Comparison of ENCODE assay signal across 10 cellular contexts in the genomic region with DNA sequence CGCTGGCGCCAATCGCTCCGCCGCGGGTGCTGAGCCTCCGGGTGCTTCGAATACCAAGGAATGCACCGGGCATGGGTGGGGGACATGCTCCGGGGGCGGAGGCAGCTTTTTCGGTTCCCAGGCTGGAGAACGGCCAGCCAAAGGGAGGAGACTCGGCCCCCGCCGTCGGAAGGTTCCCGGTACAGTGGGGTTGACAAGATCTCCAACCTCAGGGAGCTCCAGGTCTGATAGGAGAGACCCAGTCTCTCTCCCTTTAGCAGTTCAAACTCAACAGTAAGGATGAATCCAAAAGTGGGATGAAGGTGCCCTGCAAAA. TPM values are rescaled to one million over a fixed set of nuclear protein-coding genes. Genes with fewer than 3 reads are reported as not detected.
DNase-seq lines count a peak whose midpoint lies in the region; ATAC-seq, FAIRE-seq and TF ChIP-seq lines count a peak whose summit lies in the region.
"Had no signal": no experiment of that assay in that cellular context is flagged by ENCODE, and none has a peak within 500 bp of the region (broad histone marks: within the 10 kb centered on the region; RNA-seq: fewer than 3 reads in every experiment).

No MANE protein-coding gene starts in this region.

- H3K9me3 ChIP-seq in ES-I3 (ENCODE audit: control insufficient read depth, insufficient read depth, low read length) (no peaks in the 10 kb centered on the region), MM.1S (replicated peaks; ENCODE audit: insufficient read depth, low read length) (no peaks in the 10 kb centered on the region), H1 (ENCODE audit: insufficient read depth in 2 of 2, low read depth in 1 of 2, low read length in 1 of 2) (no peaks in the 10 kb centered on the region), trophoblast cell (ENCODE audit: insufficient read depth, low read depth, low read length) (no peaks in the 10 kb centered on the region)

- H3K27me3 ChIP-seq in MM.1S (replicated peaks; ENCODE audit: insufficient read depth, low read length): no peaks in the 10 kb centered on the region
- H3K27me3 ChIP-seq in H1 (replicated peaks in 1 of 4; ENCODE audit: control insufficient read depth in 3 of 4, extremely low read depth in 1 of 4, insufficient read depth in 3 of 4, low read length in 3 of 4): peaks cover 23 to 55% (median 40%) of the 10 kb centered on the region in 4 experiments
- no peaks in the 10 kb centered on the region for H3K27me3 ChIP-seq in trophoblast cell (ENCODE audit: insufficient read depth, low read length)

- 2% methylated on average over 11 of the region's 18 CpGs; no CpG with 5 or more reads in 1 of the 2 experiments for WGBS in H1 (ENCODE audit: extremely low coverage in 1 of 2, insufficient coverage in 1 of 2, insufficient read length in 1 of 2, insufficient replicate concordance in 2 of 2, low coverage in 1 of 2, low lambda C conversion rate in 2 of 2, missing lambda C conversion rate in 1 of 2), 2 experiments
- WGBS in trophoblast cell (ENCODE audit: extremely low coverage, insufficient coverage, insufficient read length): no CpG with 5 or more reads among the region's 18 CpGs

- H4K20me1 ChIP-seq in MM.1S (ENCODE audit: insufficient read depth, low read length) (no peaks in the 10 kb centered on the region), H1 (replicated peaks in 1 of 2; ENCODE audit: control insufficient read depth in 1 of 2, insufficient read depth in 2 of 2, low read length in 2 of 2) (no peaks in the 10 kb centered on the region)

- H3K79me1 ChIP-seq in H1 (ENCODE audit: low read depth, low read length): no peaks in the 10 kb centered on the region
- H3K79me1 ChIP-seq in trophoblast cell (ENCODE audit: low read length): peaks cover 6% of the 10 kb centered on the region

- H3K4me3 ChIP-seq in MM.1S (ENCODE audit: low read length) (peak overlapping the region; percentile 55), H1 (ENCODE audit: extremely low read depth in 1 of 4, insufficient read depth in 2 of 4, low read depth in 3 of 4, low read length in 4 of 4) (peak overlapping the region; percentile 30 to 64 (median 32); a peak in 6 of 8 replicates), trophoblast cell (ENCODE audit: low read depth, low read length) (no peak overlapping the region)

- H3K79me2 ChIP-seq in MM.1S (ENCODE audit: low read length) (no peaks in the 10 kb centered on the region), H1 (ENCODE audit: control insufficient read depth in 1 of 2, insufficient read depth in 2 of 2, low read length in 2 of 2) (no peaks in the 10 kb centered on the region), trophoblast cell (ENCODE audit: control insufficient read depth, insufficient read depth, low read length, poor library complexity) (peaks cover 2% of the 10 kb centered on the region)

- H3K4me2 ChIP-seq in MM.1S (ENCODE audit: low read depth, low read length) (peak overlapping the region; percentile 65; the same call in 1 of the 2 replicates), H1 (ENCODE audit: insufficient read depth in 1 of 2, low read depth in 2 of 2, low read length in 2 of 2) (peak overlapping the region; percentile 69 to 88), trophoblast cell (ENCODE audit: low read length) (peak overlapping the region; percentile 62)

- H3K9ac ChIP-seq in ES-I3 (ENCODE audit: low read depth, low read length) (peak overlapping the region; percentile 47; the same call in 1 of the 2 replicates), MM.1S (ENCODE audit: low read length) (no peak overlapping the region), H1 (replicated peaks in 1 of 4; ENCODE audit: extremely low read depth in 1 of 4, low read depth in 3 of 4, low read length in 3 of 4) (no peak overlapping the region), trophoblast cell (ENCODE audit: low read length) (no peak overlapping the region)

- H3K4ac ChIP-seq in H1 (replicated peaks; ENCODE audit: insufficient read length, low read depth, low read length): no peak overlapping the region
- H3K4ac ChIP-seq in trophoblast cell (ENCODE audit: low read depth, low read length): no peak overlapping the region

- H3K27ac ChIP-seq in MM.1S (ENCODE audit: low read length): no peak overlapping the region
- no peak overlapping the region for H3K27ac ChIP-seq in H1 (ENCODE audit: low read depth, low read length)
- no peak overlapping the region for H3K27ac ChIP-seq in trophoblast cell (ENCODE audit: low read depth, low read length)

- no peak overlapping the region; the same call in 1 of the 2 replicates for H2AFZ ChIP-seq in MM.1S (ENCODE audit: low read length)
- H2AFZ ChIP-seq in H1 (ENCODE audit: low read length): no peak overlapping the region
- peak overlapping the region; percentile 63 for H2AFZ ChIP-seq in trophoblast cell (ENCODE audit: insufficient read depth, low read length, poor library complexity)

- H3K23me2 ChIP-seq in H1 (ENCODE audit: low read depth, low read length): peaks cover 9% of the 10 kb centered on the region; the same call in 1 of the 2 replicates

- no peak overlapping the region for H2BK15ac ChIP-seq in H1 (ENCODE audit: low read length)

- no peak for FAIRE-seq in H1 (lab: Jason Lieb, UNC)
- FAIRE-seq: endometrium had no signal

- POLR2A ChIA-PET in H1 (lab: Charles Lee; ENCODE audit: partially characterized antibody): interaction anchor here (1.1 to 1.5 kb wide), 3 partner anchors 18 to 22 kb away, joined by 3 to 8 read pairs (median 4); no protein-coding TSS in a partner anchor

- no peak overlapping the region for H3K56ac ChIP-seq in H1 (replicated peaks; ENCODE audit: insufficient read length, low read depth, low read length)

- H3K23ac ChIP-seq in H1 (ENCODE audit: insufficient read length): no peak overlapping the region
- H3K23ac ChIP-seq in trophoblast cell (ENCODE audit: low read length): no peak overlapping the region

- H4K8ac ChIP-seq in H1 (ENCODE audit: extremely low read depth, insufficient read depth, low read length): no peak overlapping the region
- H4K8ac ChIP-seq in trophoblast cell (ENCODE audit: low read depth, low read length): peak overlapping the region; percentile 67

- H2BK120ac ChIP-seq in H1 (replicated peaks; ENCODE audit: low read depth, low read length): no peak overlapping the region
- no peak overlapping the region for H2BK120ac ChIP-seq in trophoblast cell (ENCODE audit: insufficient read depth, low read length, poor library complexity)

- TF ChIP-seq RAD21 in H1 (IDR thresholded peaks at IDR 0.05 in 1 of 2, conservative IDR thresholded peaks at IDR 0.05 in 1 of 2; ENCODE audit: low read depth in 2 of 2, low read length in 2 of 2): no peak

- no peak overlapping the region for H4K12ac ChIP-seq in trophoblast cell (ENCODE audit: low read depth, low read length)

- no peak for ATAC-seq in HG03135 (IDR thresholded peaks at IDR 0.05; ENCODE audit: unreplicated experiment)

- no peak overlapping the region for H4K5ac ChIP-seq in H1 (ENCODE audit: insufficient read length, low read depth, low read length)

- no peak for TF ChIP-seq POLR2A in H1 (IDR thresholded peaks at IDR 0.05; ENCODE audit: control extremely low read depth in 1 of 2, low read depth in 2 of 2, low read length in 2 of 2)

- H3K4me1 ChIP-seq in ES-I3 (ENCODE audit: insufficient read depth, low read length) (peaks cover 5% of the 10 kb centered on the region), MM.1S (ENCODE audit: low read length) (no peaks in the 10 kb centered on the region), H1 (replicated peaks in 1 of 4; ENCODE audit: control insufficient read depth in 3 of 4, insufficient read depth in 4 of 4, low read length in 3 of 4) (peaks cover 0 to 23% (median 9%) of the 10 kb centered on the region in 4 experiments), trophoblast cell (ENCODE audit: control insufficient read depth in 1 of 2, insufficient read depth in 2 of 2, low read length in 2 of 2) (peaks cover 6 to 14% of the 10 kb centered on the region in 2 experiments)

- TF ChIP-seq CTCF in MM.1S (IDR thresholded peaks at IDR 0.05; ENCODE audit: low read length) (no peak), H1 (IDR thresholded peaks at IDR 0.05; ENCODE audit: control extremely low read depth in 1 of 3, insufficient read depth in 1 of 3, low read depth in 1 of 3, low read length in 3 of 3) (no peak)

- CTCF ChIA-PET in H1 (lab: Charles Lee; ENCODE audit: partially characterized antibody): interaction anchor here (0.8 to 0.9 kb wide), 2 partner anchors 27 to 158 kb away, joined by 3 read pairs; no protein-coding TSS in a partner anchor

- 0 out of 2 replicates have a peak, but pooled peaks cover 7% of the 10 kb centered on the region for H3F3A ChIP-seq in MM.1S (ENCODE audit: insufficient read depth, low read length)

- H2BK12ac ChIP-seq in H1 (ENCODE audit: low read depth, low read length): no peak overlapping the region
- H2BK12ac ChIP-seq in trophoblast cell (ENCODE audit: low read length): no peak overlapping the region

- no peaks in the 10 kb centered on the region for H3K9me2 ChIP-seq in MM.1S (replicated peaks; ENCODE audit: insufficient read depth, low read length)

- H3K14ac ChIP-seq in H1 (ENCODE audit: insufficient read length): no peak overlapping the region
- no peak overlapping the region for H3K14ac ChIP-seq in trophoblast cell (ENCODE audit: low read length)

- H2BK20ac ChIP-seq in H1 (ENCODE audit: low read length): peak overlapping the region; percentile 32; the same call in 1 of the 2 replicates

- no peaks in the 10 kb centered on the region for H3K36me3 ChIP-seq in ES-I3 (ENCODE audit: insufficient read depth, low read length)
- no peaks in the 10 kb centered on the region for H3K36me3 ChIP-seq in MM.1S (replicated peaks; ENCODE audit: insufficient read depth, low read length)
- H3K36me3 ChIP-seq in H1 (ENCODE audit: control insufficient read depth in 2 of 4, insufficient read depth in 4 of 4, low read length in 3 of 4): no peaks in the 10 kb centered on the region
- H3K36me3 ChIP-seq in trophoblast cell (ENCODE audit: control insufficient read depth in 1 of 2, insufficient read depth in 2 of 2, low read length in 2 of 2): no peaks in the 10 kb centered on the region

- no peak for TF ChIP-seq EP300 in H1 (IDR thresholded peaks at IDR 0.05; ENCODE audit: borderline replicate concordance in 1 of 2, low read depth in 2 of 2, low read length in 2 of 2)

- H2BK5ac ChIP-seq in H1 (ENCODE audit: low read depth, low read length) (no peak overlapping the region), trophoblast cell (ENCODE audit: low read depth, low read length, poor library complexity) (no peak overlapping the region)

- H2AK5ac ChIP-seq in H1 (ENCODE audit: low read depth, low read length) (no peak overlapping the region), trophoblast cell (ENCODE audit: low read length) (no peak overlapping the region)

- H3K18ac ChIP-seq in H1 (ENCODE audit: extremely low read depth, low read length) (no peak overlapping the region; the same call in 1 of the 2 replicates), trophoblast cell (ENCODE audit: low read length) (no peak overlapping the region)

- no peak overlapping the region for H4K91ac ChIP-seq in H1 (replicated peaks; ENCODE audit: insufficient read length, low read length)
- H4K91ac ChIP-seq in trophoblast cell (ENCODE audit: low read depth, low read length): no peak overlapping the region

- DNase-seq in MM.1S (no peak), H1 (ENCODE audit: low read depth in 1 of 2, low spot score in 2 of 2) (no peak), trophoblast cell (no peak), GOT3 (lab: John Stamatoyannopoulos, UW) (no peak), midbrain (lab: John Stamatoyannopoulos, UW) (no peak)
- no peak for DNase-seq in stimulated activated CD8-positive, alpha-beta memory T cell treated with anti-CD3 and anti-CD28 coated beads, Interleukin-4, amount 100 ng/mL, for 48 hours
- DNase-seq: GF-D8 had no signal

RNA-seq across cellular contexts. Expression of a gene that starts 29.1 kb away (rescaled TPM):
- total RNA-seq in H1 (2021; fragmentation: NEBNext Ultra II Directional; extraction: Animal tissue kit (Norgen Biotek cat#: 25700)): 6.2 and 9.0 TPM in 2 replicates
- 1.4 and 1.9 TPM in 2 replicates for polyA plus RNA-seq in H1 (2011; rRNA removed)
- 0.72 TPM for polyA plus RNA-seq in H1 (2011; cell fraction: cytosol; rRNA removed)
- polyA plus RNA-seq in H1 (2011; cell fraction: nucleus; rRNA removed): 2.2 TPM
- polyA plus RNA-seq in H1 (2012, experiment 1 of 2): 4.8 to 6.0 TPM (median 5.2 TPM) in 4 replicates
- 4.5 TPM for polyA plus RNA-seq in H1 (2012, experiment 2 of 2)
- polyA plus RNA-seq in H1 (2013, experiment 1 of 2): 1.8 TPM
- 1.8 TPM for polyA plus RNA-seq in H1 (2013, experiment 2 of 2)
- 1.7 and 1.9 TPM in 2 replicates for polyA minus RNA-seq in H1 (2011; rRNA and poly(A)+ RNA removed)
- 3.3 TPM for polyA minus RNA-seq in H1 (2011; cell fraction: cytosol; rRNA and poly(A)+ RNA removed)
- 2.1 TPM for polyA minus RNA-seq in H1 (2011; cell fraction: nucleus; rRNA and poly(A)+ RNA removed)
- 26.2 and 26.3 TPM in 2 replicates for polyA plus RNA-seq in trophoblast cell (2013)

RNA-seq across cellular contexts. Expression of a gene that starts 47.3 kb away (rescaled TPM):
- 24.0 and 25.7 TPM in 2 replicates for total RNA-seq in H1 (2021; fragmentation: NEBNext Ultra II Directional; extraction: Animal tissue kit (Norgen Biotek cat#: 25700))
- 3.5 and 4.5 TPM in 2 replicates for polyA plus RNA-seq in H1 (2011; rRNA removed)
- 10.6 TPM for polyA plus RNA-seq in H1 (2011; cell fraction: cytosol; rRNA removed)
- polyA plus RNA-seq in H1 (2011; cell fraction: nucleus; rRNA removed): 7.8 TPM
- polyA plus RNA-seq in H1 (2012, experiment 1 of 2): 17.3 to 24.6 TPM (median 19.5 TPM) in 4 replicates
- 3.3 TPM for polyA plus RNA-seq in H1 (2012, experiment 2 of 2)
- polyA plus RNA-seq in H1 (2013, experiment 1 of 2): 20.7 TPM
- 18.6 TPM for polyA plus RNA-seq in H1 (2013, experiment 2 of 2)
- polyA minus RNA-seq in H1 (2011; rRNA and poly(A)+ RNA removed): 5.5 and 7.8 TPM in 2 replicates
- polyA minus RNA-seq in H1 (2011; cell fraction: cytosol; rRNA and poly(A)+ RNA removed): 8.4 TPM
- polyA minus RNA-seq in H1 (2011; cell fraction: nucleus; rRNA and poly(A)+ RNA removed): 7.7 TPM
- 16.0 and 16.8 TPM in 2 replicates for polyA plus RNA-seq in trophoblast cell (2013)
